22 cellular contexts compared by ENCODE assay signal in genomic region chr11:86812981-86813380, GRCh38. TPM values are rescaled to one million over a fixed set of nuclear protein-coding genes. Genes with fewer than 3 reads are reported as not detected.
DNase-seq lines count a peak whose midpoint lies in the region; ATAC-seq and TF ChIP-seq lines count a peak whose summit lies in the region.
"Had no signal": no experiment of that assay in that cellular context is flagged by ENCODE, and none has a peak within 500 bp of the region (broad histone marks: within the 10 kb centered on the region; RNA-seq: fewer than 3 reads in every experiment).

No MANE protein-coding gene starts in this region.

- CTCF ChIA-PET in IMR-90 (lab: Yijun Ruan, JAX): no interaction called here
- CTCF ChIA-PET in naive thymus-derived CD4-positive, alpha-beta T cell (lab: Charles Lee): no interaction called here

- intact Hi-C loops in IMR-90 (cut with micrococcal nuclease): no loop called here
- intact Hi-C loops in naive thymus-derived CD4-positive, alpha-beta T cell (cut with micrococcal nuclease): no loop called here

- TF ChIP-seq POLR2A in IMR-90 (IDR thresholded peaks at IDR 0.05; ENCODE audit: low read depth, low read length): no peak

- H3K36me3 Mint-ChIP-seq in naive thymus-derived CD4-positive, alpha-beta T cell: no peaks in the 10 kb centered on the region
- H3K36me3 Mint-ChIP-seq: naive thymus-derived CD8-positive, alpha-beta T cell had no signal

- H3K4ac ChIP-seq in IMR-90 (ENCODE audit: low read depth, low read length) (peak overlapping the region; percentile 57), trophoblast cell (ENCODE audit: low read depth, low read length) (no peak overlapping the region)

- no peak overlapping the region for H3K4me3 ChIP-seq in IMR-90 (ENCODE audit: insufficient read depth, low read depth, low read length)
- no peak overlapping the region for H3K4me3 ChIP-seq in trophoblast cell (ENCODE audit: low read depth, low read length)
- H3K4me3 ChIP-seq in naive thymus-derived CD4-positive, alpha-beta T cell (ENCODE audit: low read length): no peak overlapping the region
- H3K4me3 ChIP-seq: esophagus muscularis mucosa, lung, MG63, prostate gland, stomach had no signal

- H4K8ac ChIP-seq in IMR-90 (ENCODE audit: low read depth in 2 of 2, low read length in 2 of 2): peak overlapping the region in 1 of 2 experiments; percentile 40; a peak in 1 of 4 replicates
- H4K8ac ChIP-seq in trophoblast cell (ENCODE audit: low read depth, low read length): no peak overlapping the region

- DNase-seq in ELR (ENCODE audit: low read depth) (peak; percentile 23), IMR-90 (peak; percentile 21), trophoblast cell (no peak)
- no peak for DNase-seq in activated CD8-positive, alpha-beta memory T cell treated with anti-CD3 and anti-CD28 coated beads, Interleukin-2, amount 50 U/mL, for 4 hours
- DNase-seq in naive thymus-derived CD4-positive, alpha-beta T cell: no peak
- DNase-seq: activated CD4-positive, alpha-beta T cell treated with anti-CD3 and anti-CD28 coated beads, Interleukin-2, amount 50 U/mL, for 1 hour; COR-L47; GDM1; GOT3; immature natural killer cell; MG63; naive thymus-derived CD8-positive, alpha-beta T cell; NCI-H2081 treated with DMSO at 0.1 percent for 48 hours; stimulated activated CD4-positive, alpha-beta T cell treated with anti-CD3 and anti-CD28 coated beads, Interleukin-15, amount 100 ng/mL, for 24 hours had no signal

- H2BK5ac ChIP-seq in IMR-90 (ENCODE audit: low read depth, low read length, poor library complexity, severe bottlenecking): no peak overlapping the region
- peak overlapping the region; percentile 44 for H2BK5ac ChIP-seq in trophoblast cell (ENCODE audit: low read depth, low read length, poor library complexity)

- H2BK20ac ChIP-seq in IMR-90 (ENCODE audit: low read depth, low read length): peak overlapping the region; percentile 61; the same call in 1 of the 2 replicates

- in situ Hi-C loops in IMR-90 (cut with MboI; ENCODE audit: low sequenced_read_pairs): loop anchor here (10.0 kb wide), 1 partner anchor 448 kb away; no protein-coding TSS in a partner anchor

- no peak overlapping the region for H4K12ac ChIP-seq in trophoblast cell (ENCODE audit: low read depth, low read length)

- no peak for TF ChIP-seq CTCF in IMR-90 (conservative IDR thresholded peaks at IDR 0.05; ENCODE audit: low read depth, low read length)

- no peak overlapping the region for H3K18ac ChIP-seq in IMR-90 (ENCODE audit: low read depth, low read length)
- H3K18ac ChIP-seq in trophoblast cell (ENCODE audit: low read length): no peak overlapping the region

- H2AFZ ChIP-seq in IMR-90 (replicated peaks; ENCODE audit: low read length, poor library complexity) (no peak overlapping the region), trophoblast cell (ENCODE audit: insufficient read depth, low read length, poor library complexity) (no peak overlapping the region)

- H3K4me2 ChIP-seq in IMR-90 (ENCODE audit: low read depth, low read length): no peak overlapping the region
- no peak overlapping the region for H3K4me2 ChIP-seq in trophoblast cell (ENCODE audit: low read length)

- no peaks in the 10 kb centered on the region for H3K9me3 ChIP-seq in IMR-90 (ENCODE audit: control insufficient read depth, insufficient read depth, low read length)
- H3K9me3 ChIP-seq in trophoblast cell (ENCODE audit: insufficient read depth, low read depth, low read length): no peaks in the 10 kb centered on the region
- H3K9me3 ChIP-seq in naive thymus-derived CD4-positive, alpha-beta T cell (ENCODE audit: control insufficient read depth in 2 of 3, low read length in 3 of 3): no peaks in the 10 kb centered on the region
- H3K9me3 ChIP-seq: esophagus muscularis mucosa, MG63, prostate gland, stomach had no signal

- H4K91ac ChIP-seq in IMR-90 (ENCODE audit: insufficient read depth, low read depth, low read length) (peak overlapping the region; percentile 40), trophoblast cell (ENCODE audit: low read depth, low read length) (no peak overlapping the region)

- H3K79me1 ChIP-seq in IMR-90 (ENCODE audit: low read depth in 1 of 2, low read length in 2 of 2) (peaks cover 22 to 59% of the 10 kb centered on the region in 2 experiments), trophoblast cell (ENCODE audit: low read length) (peaks cover 35% of the 10 kb centered on the region)

- H3K56ac ChIP-seq in IMR-90 (ENCODE audit: extremely low read depth, insufficient read depth, low read length): no peak overlapping the region

- no peaks in the 10 kb centered on the region for H4K20me1 ChIP-seq in IMR-90 (ENCODE audit: insufficient read depth, low read length)

- H3K9ac ChIP-seq in IMR-90 (ENCODE audit: low read depth, low read length): no peak overlapping the region
- H3K9ac ChIP-seq in trophoblast cell (ENCODE audit: low read length): no peak overlapping the region

- POLR2A ChIA-PET in IMR-90 (lab: Charles Lee; ENCODE audit: unreplicated experiment): no interaction called here
- POLR2A ChIA-PET in naive thymus-derived CD4-positive, alpha-beta T cell (lab: Charles Lee): no interaction called here

- dilution Hi-C loops in IMR-90 (cut with HindIII; ENCODE audit: low sequenced_read_pairs, unreplicated experiment): no loop called here

- H3K4me1 ChIP-seq in IMR-90 (ENCODE audit: control insufficient read depth, insufficient read depth, low read length) (peaks cover 15% of the 10 kb centered on the region), trophoblast cell (ENCODE audit: control insufficient read depth in 1 of 2, insufficient read depth in 2 of 2, low read length in 2 of 2) (peaks cover 23 to 34% of the 10 kb centered on the region in 2 experiments)
- H3K4me1 ChIP-seq in naive thymus-derived CD4-positive, alpha-beta T cell (ENCODE audit: control insufficient read depth in 2 of 2, insufficient read depth in 2 of 2, low read length in 2 of 2): no peaks in the 10 kb centered on the region
- H3K4me1 ChIP-seq: prostate gland had no signal

- H4K5ac ChIP-seq in IMR-90 (ENCODE audit: low read depth, low read length): no peak overlapping the region

- no peaks in the 10 kb centered on the region for H3K9me3 Mint-ChIP-seq in naive thymus-derived CD4-positive, alpha-beta T cell
- H3K9me3 Mint-ChIP-seq: activated T-helper 1 cell treated with anti-CD3 and anti-CD28 coated beads, Interleukin-12 subunit alpha, Interleukin-12 subunit beta, Interleukin-2, Interleukin-4 antibody, amounts not matched to agents 30 ng/mL and 10 ng/mL and 1 ng/mL, durations not matched to agents 14 hours and 24 hours and 36 hours; immature natural killer cell; naive thymus-derived CD8-positive, alpha-beta T cell had no signal

- no peak overlapping the region for H3K4me3 Mint-ChIP-seq in naive thymus-derived CD4-positive, alpha-beta T cell
- H3K4me3 Mint-ChIP-seq: activated T-helper 1 cell treated with anti-CD3 and anti-CD28 coated beads, Interleukin-12 subunit alpha, Interleukin-12 subunit beta, Interleukin-2, Interleukin-4 antibody, amounts not matched to agents 30 ng/mL and 10 ng/mL and 1 ng/mL, durations not matched to agents 14 hours and 24 hours and 36 hours; immature natural killer cell; naive thymus-derived CD8-positive, alpha-beta T cell had no signal

- peaks cover 4 to 44% (median 7%) of the 10 kb centered on the region in 5 donors for H3K27me3 Mint-ChIP-seq in naive thymus-derived CD4-positive, alpha-beta T cell

- H3K23ac ChIP-seq in IMR-90 (ENCODE audit: low read depth, low read length) (no peak overlapping the region; the same call in 1 of the 2 replicates), trophoblast cell (ENCODE audit: low read length) (no peak overlapping the region)

- 0 out of 3 replicates have a peak overlapping the region, but pooled peaks have one; percentile 36 for H2BK15ac ChIP-seq in IMR-90 (ENCODE audit: low read depth, low read length)

- no peaks in the 10 kb centered on the region for H3K27me3 ChIP-seq in IMR-90 (ENCODE audit: control insufficient read depth, insufficient read depth, low read length)
- H3K27me3 ChIP-seq in trophoblast cell (ENCODE audit: insufficient read depth, low read length): no peaks in the 10 kb centered on the region
- H3K27me3 ChIP-seq in naive thymus-derived CD4-positive, alpha-beta T cell (ENCODE audit: control insufficient read depth in 2 of 2, insufficient read depth in 2 of 2, low read length in 2 of 2): no peaks in the 10 kb centered on the region
- H3K27me3 ChIP-seq: esophagus muscularis mucosa, MG63, stomach had no signal

- H3K27ac Mint-ChIP-seq in naive thymus-derived CD4-positive, alpha-beta T cell: no peak overlapping the region
- H3K27ac Mint-ChIP-seq: activated T-helper 1 cell treated with anti-CD3 and anti-CD28 coated beads, Interleukin-12 subunit alpha, Interleukin-12 subunit beta, Interleukin-2, Interleukin-4 antibody, amounts not matched to agents 30 ng/mL and 10 ng/mL and 1 ng/mL, durations not matched to agents 14 hours and 24 hours and 36 hours; naive thymus-derived CD8-positive, alpha-beta T cell had no signal

- WGBS in IMR-90 (ENCODE audit: extremely low coverage in 2 of 2, insufficient read length in 1 of 2), 2 experiments: no CpG with 5 or more reads among the region's 1 CpG
- WGBS in trophoblast cell (ENCODE audit: extremely low coverage, insufficient coverage, insufficient read length): no CpG with 5 or more reads among the region's 1 CpG

- H3K9me1 ChIP-seq in IMR-90 (ENCODE audit: insufficient read depth, low read length): peaks cover 22% of the 10 kb centered on the region

- ATAC-seq in GM19351 (IDR thresholded peaks at IDR 0.05; ENCODE audit: unreplicated experiment): peak; percentile 92
- no peak for ATAC-seq in IMR-90 (ENCODE audit: low read depth)
- no peak for ATAC-seq in GM21381 (IDR thresholded peaks at IDR 0.05; ENCODE audit: unreplicated experiment)
- ATAC-seq in HG03571 (IDR thresholded peaks at IDR 0.05; ENCODE audit: unreplicated experiment): no peak
- ATAC-seq in naive thymus-derived CD4-positive, alpha-beta T cell: no peak
- ATAC-seq: naive thymus-derived CD8-positive, alpha-beta T cell had no signal

- H3K27ac ChIP-seq in IMR-90 (ENCODE audit: insufficient read depth, low read length) (no peak overlapping the region), trophoblast cell (ENCODE audit: low read depth, low read length) (no peak overlapping the region)
- no peak overlapping the region for H3K27ac ChIP-seq in naive thymus-derived CD4-positive, alpha-beta T cell (ENCODE audit: low read depth, low read length)
- H3K27ac ChIP-seq: esophagus muscularis mucosa, prostate gland had no signal

- H3K14ac ChIP-seq in IMR-90 (replicated peaks; ENCODE audit: low read depth, low read length): no peak overlapping the region; the same call in 1 of the 2 replicates
- no peak overlapping the region for H3K14ac ChIP-seq in trophoblast cell (ENCODE audit: low read length)

- TF ChIP-seq RAD21 in IMR-90 (IDR thresholded peaks at IDR 0.05; ENCODE audit: low read length): no peak

- peaks cover 9% of the 10 kb centered on the region for H3K79me2 ChIP-seq in trophoblast cell (ENCODE audit: control insufficient read depth, insufficient read depth, low read length, poor library complexity)

- no TSS peak for BruUV-seq in IMR-90 (replicated peaks; lab: Mats Ljungman, UMichigan)

- peaks cover 0 to 4% (median 0%) of the 10 kb centered on the region in 7 donors for H3K4me1 Mint-ChIP-seq in naive thymus-derived CD4-positive, alpha-beta T cell
- H3K4me1 Mint-ChIP-seq: naive thymus-derived CD8-positive, alpha-beta T cell had no signal

- H2BK120ac ChIP-seq in IMR-90 (ENCODE audit: low read depth, low read length): peak overlapping the region; percentile 84
- no peak overlapping the region for H2BK120ac ChIP-seq in trophoblast cell (ENCODE audit: insufficient read depth, low read length, poor library complexity)

- peak overlapping the region; percentile 92; the same call in 1 of the 2 replicates for H2AK5ac ChIP-seq in IMR-90 (ENCODE audit: low read depth, low read length)
- peak overlapping the region; percentile 71 for H2AK5ac ChIP-seq in trophoblast cell (ENCODE audit: low read length)

- H2AK9ac ChIP-seq in IMR-90 (replicated peaks; ENCODE audit: low read depth, low read length, poor library complexity): no peak overlapping the region

- peak overlapping the region; percentile 74 for H2BK12ac ChIP-seq in trophoblast cell (ENCODE audit: low read length)

- H3K36me3 ChIP-seq in IMR-90 (ENCODE audit: control insufficient read depth, insufficient read depth, low read length) (0 out of 2 replicates have a peak, but pooled peaks cover 4% of the 10 kb centered on the region), trophoblast cell (ENCODE audit: control insufficient read depth in 1 of 2, insufficient read depth in 2 of 2, low read length in 2 of 2) (peaks cover 5 to 8% of the 10 kb centered on the region in 2 experiments)
- H3K36me3 ChIP-seq in naive thymus-derived CD4-positive, alpha-beta T cell (ENCODE audit: control insufficient read depth in 2 of 3, insufficient read depth in 3 of 3, low read length in 3 of 3): no peaks in the 10 kb centered on the region
- H3K36me3 ChIP-seq: MG63, prostate gland had no signal

RNA-seq across cellular contexts. Expression of gene PRSS23, which starts 12.6 kb away (rescaled TPM):
- total RNA-seq in IMR-90 (2012; rRNA removed): 123 and 199 TPM in 2 replicates
- polyA plus RNA-seq in IMR-90 (2012; rRNA removed): 82.8 and 100 TPM in 2 replicates
- 29.4 and 33.7 TPM in 2 replicates for polyA plus RNA-seq in IMR-90 (2012; cell fraction: cytosol; rRNA removed)
- polyA plus RNA-seq in IMR-90 (2012; cell fraction: nucleus; rRNA removed; ENCODE audit: low replicate concordance): 12.6 and 23.8 TPM in 2 replicates
- 180 and 185 TPM in 2 replicates for polyA plus RNA-seq in trophoblast cell (2013)
- total RNA-seq in naive thymus-derived CD4-positive, alpha-beta T cell: 1 to 10 TPM in 3 of 5 experiments, under 1 TPM in 2; 0.24 to 9.7 (median 1.3) TPM
- under 1 TPM; 0.07 to 0.54 TPM for polyA plus RNA-seq in naive thymus-derived CD4-positive, alpha-beta T cell

Comparison
In these comparisons a context has a peak if more than half of its experiments do, and no peak if none do; other contexts are left out.
1. DNase-seq: peak in ELR (single experiment) and IMR-90 (single experiment); none in trophoblast cell (0 of 2), activated CD8-positive, alpha-beta memory T cell treated with anti-CD3 and anti-CD28 coated beads, Interleukin-2, amount 50 U/mL, for 4 hours (single experiment) and naive thymus-derived CD4-positive, alpha-beta T cell (0 of 9).
2. RNA of gene PRSS23, which starts 12.6 kb away (total RNA-seq): 123 to 199 TPM in IMR-90; 0.24 to 9.7 TPM in naive thymus-derived CD4-positive, alpha-beta T cell; every median in the first group is over 10 times any median in the second.